7 cellular contexts compared by ENCODE assay signal in genomic region chr3:179068779-179069530, GRCh38. TPM values are rescaled to one million over a fixed set of nuclear protein-coding genes. Genes with fewer than 3 reads are reported as not detected.
DNase-seq lines count a peak whose midpoint lies in the region; ATAC-seq and TF ChIP-seq lines count a peak whose summit lies in the region.

No MANE protein-coding gene starts in this region.

- H3K4me1 Mint-ChIP-seq in activated CD4-positive, alpha-beta T cell treated with anti-CD3 and anti-CD28 coated beads, Interleukin-2, amount 10 ng/mL, durations not matched to agents 7 days and 5 days = peaks cover 44% of the 10 kb centered on the region

- POLR2A ChIA-PET in activated CD4-positive, alpha-beta T cell treated with anti-CD3 and anti-CD28 coated beads, Interleukin-2, amount 10 ng/mL, durations not matched to agents 7 days and 5 days (lab: Charles Lee) = no interaction called here

- H3K9me3 ChIP-seq in MG63 = no peaks in the 10 kb centered on the region
- no peaks in the 10 kb centered on the region for H3K9me3 ChIP-seq in transverse colon
- no peaks in the 10 kb centered on the region for H3K9me3 ChIP-seq in upper lobe of left lung

- H3K27me3 ChIP-seq in MG63 (no peaks in the 10 kb centered on the region), transverse colon (no peaks in the 10 kb centered on the region), upper lobe of left lung (no peaks in the 10 kb centered on the region)

- in situ Hi-C loops in transverse colon (cut with MboI; ENCODE audit: low pct_ligation_motif_present in 1 of 4, low pct_unique_long_range_greater_than_20kb in 1 of 4, low sequenced_read_pairs in 3 of 4) = no loop called here

- H3K27ac ChIP-seq in transverse colon (no peak overlapping the region), upper lobe of left lung (no peak overlapping the region)

- peaks cover 5% of the 10 kb centered on the region; the same call in 1 of the 2 replicates for H3K36me3 ChIP-seq in MG63
- peaks cover 0 to 20% (median 0%) of the 10 kb centered on the region in 4 donors for H3K36me3 ChIP-seq in transverse colon
- H3K36me3 ChIP-seq in upper lobe of left lung = peaks cover 0 to 17% (median 4%) of the 10 kb centered on the region in 4 donors

- TF ChIP-seq CTCF in transverse colon (IDR thresholded peaks at IDR 0.05) = peak in 2 of 5 experiments; percentile 10 to 19
- no peak for TF ChIP-seq CTCF in upper lobe of left lung (IDR thresholded peaks at IDR 0.05)

- H3K4me1 ChIP-seq in transverse colon (peaks cover 0 to 25% (median 13%) of the 10 kb centered on the region in 4 donors), upper lobe of left lung (peaks cover 5 to 17% (median 16%) of the 10 kb centered on the region in 4 donors)

- ATAC-seq in upper lobe of left lung (ENCODE audit: low FRiP score in 2 of 2) = no peak

- no peaks in the 10 kb centered on the region for H3K27me3 Mint-ChIP-seq in activated CD4-positive, alpha-beta T cell treated with anti-CD3 and anti-CD28 coated beads, Interleukin-2, amount 10 ng/mL, durations not matched to agents 7 days and 5 days

- H3K36me3 Mint-ChIP-seq in activated CD4-positive, alpha-beta T cell treated with anti-CD3 and anti-CD28 coated beads, Interleukin-2, amount 10 ng/mL, durations not matched to agents 7 days and 5 days (ENCODE audit: low read depth) = peaks cover 29% of the 10 kb centered on the region

- no peak for TF ChIP-seq POLR2A in transverse colon (IDR thresholded peaks at IDR 0.05)
- TF ChIP-seq POLR2A in upper lobe of left lung (IDR thresholded peaks at IDR 0.05) = no peak

- H3K4me3 ChIP-seq in MG63 = no peak overlapping the region
- H3K4me3 ChIP-seq in transverse colon = no peak overlapping the region
- H3K4me3 ChIP-seq in upper lobe of left lung = no peak overlapping the region

- H3K27ac Mint-ChIP-seq in activated CD4-positive, alpha-beta T cell treated with anti-CD3 and anti-CD28 coated beads, Interleukin-2, amount 10 ng/mL, durations not matched to agents 7 days and 5 days = no peak overlapping the region

- no peaks in the 10 kb centered on the region for H3K9me3 Mint-ChIP-seq in activated CD4-positive, alpha-beta T cell treated with anti-CD3 and anti-CD28 coated beads, Interleukin-2, amount 10 ng/mL, durations not matched to agents 7 days and 5 days

- WGBS in transverse colon (ENCODE audit: low coverage in 1 of 2), 2 donors = 81 to 90% methylated on average over 3 to 5 of the region's 5 CpGs
- WGBS in upper lobe of left lung, 2 donors = 89 to 94% methylated on average over 5 of the region's 5 CpGs

- CTCF ChIA-PET in activated CD4-positive, alpha-beta T cell treated with anti-CD3 and anti-CD28 coated beads, Interleukin-2, amount 10 ng/mL, durations not matched to agents 7 days and 5 days (lab: Charles Lee) = interaction anchor here (0.8 to 1.6 kb wide), 4 partner anchors 245 to 253 kb away, joined by 3 to 4 read pairs (median 4); no protein-coding TSS in a partner anchor

- TF ChIP-seq EP300 in transverse colon (IDR thresholded peaks at IDR 0.05; ENCODE audit: low read depth) = no peak
- TF ChIP-seq EP300 in upper lobe of left lung (IDR thresholded peaks at IDR 0.05) = no peak

- DNase-seq in GM03348 (ENCODE audit: low spot score) (peak; percentile 63), MG63 (peak; percentile 52), glomerular visceral epithelial cell (ENCODE audit: extremely low spot score) (peak; percentile 18), transverse colon (peak; percentile 19), posterior vena cava (ENCODE audit: low spot score) (no peak), upper lobe of left lung (no peak)
- peak; percentile 57 for DNase-seq in activated CD4-positive, alpha-beta T cell treated with anti-CD3 and anti-CD28 coated beads, Interleukin-2, amount 10 ng/mL, durations not matched to agents 7 days and 5 days

- peak overlapping the region; percentile 53 for H3K4me3 Mint-ChIP-seq in activated CD4-positive, alpha-beta T cell treated with anti-CD3 and anti-CD28 coated beads, Interleukin-2, amount 10 ng/mL, durations not matched to agents 7 days and 5 days

- intact Hi-C loops in transverse colon (cut with DNase I; ENCODE audit: low total_unique reads) = no loop called here
- intact Hi-C loops in posterior vena cava (cut with DNase I) = no loop called here

RNA-seq across cellular contexts. Expression of gene ZMAT3, which starts 2.7 kb away (rescaled TPM):
- total RNA-seq in MG63 (2014; rRNA removed; shearing (Covaris generic); ENCODE audit: low replicate concordance) = 2.4 and 3.5 TPM in 2 replicates
- 10 to 100 TPM; 23.0 to 23.6 TPM for total RNA-seq in activated CD4-positive, alpha-beta T cell treated with anti-CD3 and anti-CD28 coated beads, Interleukin-2, amount 10 ng/mL, durations not matched to agents 7 days and 5 days
- total RNA-seq in transverse colon = 10 to 100 TPM in 2 of 4 donors, 1 to 10 TPM in 2; 6.4 to 11.7 (median 9.7) TPM
- 10 to 100 TPM; 27.9 to 28.4 TPM for total RNA-seq in posterior vena cava
- total RNA-seq in upper lobe of left lung = 10 to 100 TPM in 4 of 6 donors, 1 to 10 TPM in 2; 6.4 to 19.5 (median 13.1) TPM

Comparison
In these comparisons a context has a peak if more than half of its experiments do, and no peak if none do; other contexts are left out.
1. DNase-seq: peak in GM03348 (single experiment), MG63 (single experiment), activated CD4-positive, alpha-beta T cell treated with anti-CD3 and anti-CD28 coated beads, Interleukin-2, amount 10 ng/mL, durations not matched to agents 7 days and 5 days (single experiment), glomerular visceral epithelial cell (single experiment) and transverse colon (single experiment); none in posterior vena cava (single experiment) and upper lobe of left lung (0 of 2).